In the genomic region with DNA sequence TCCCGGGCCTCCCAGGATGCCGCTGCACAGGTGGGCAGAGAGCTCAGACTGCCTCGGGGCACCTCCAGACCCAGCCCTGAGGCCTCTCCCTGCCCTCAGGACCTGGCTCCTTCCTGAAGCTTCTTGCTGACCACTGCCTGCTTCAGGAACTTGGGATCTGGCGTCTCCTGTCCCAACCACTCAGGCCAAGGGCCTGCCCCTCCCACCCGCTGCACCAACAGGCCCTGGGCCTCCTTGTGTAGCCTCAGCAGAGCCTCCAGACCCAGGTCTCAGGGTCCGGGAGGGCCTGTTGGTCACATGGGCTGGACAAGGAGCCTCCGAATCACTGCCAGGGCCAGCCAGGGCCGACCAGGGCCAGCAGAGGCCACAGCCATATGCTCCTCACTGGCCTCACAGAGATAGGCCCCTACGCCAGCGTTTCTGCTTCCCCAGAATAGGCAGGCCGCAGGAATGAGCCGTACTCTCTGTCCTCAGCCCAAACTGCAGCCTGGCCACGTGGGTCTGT, we compare ENCODE assay signal across 9 cellular contexts. TPM values are rescaled to one million over a fixed set of nuclear protein-coding genes. Genes with fewer than 3 reads are reported as not detected.
DNase-seq lines count a peak whose midpoint lies in the region; ATAC-seq and TF ChIP-seq lines count a peak whose summit lies in the region.
"Had no signal": no experiment of that assay in that cellular context is flagged by ENCODE, and none has a peak within 500 bp of the region (broad histone marks: within the 10 kb centered on the region; RNA-seq: fewer than 3 reads in every experiment).

No MANE protein-coding gene starts in this region.

- no peak overlapping the region for H3K27ac Mint-ChIP-seq in activated T-cell treated with anti-CD3 and anti-CD28 coated beads, Interleukin-2, amount 50 U/mL, for 24 hours

- TF ChIP-seq POLR2A in esophagus squamous epithelium (IDR thresholded peaks at IDR 0.05) = no peak
- no peak for TF ChIP-seq POLR2A in transverse colon (IDR thresholded peaks at IDR 0.05)

- TF ChIP-seq CTCF in esophagus squamous epithelium (IDR thresholded peaks at IDR 0.05) (no peak), mucosa of descending colon (IDR thresholded peaks at IDR 0.05) (no peak), transverse colon (IDR thresholded peaks at IDR 0.05) (no peak)

- no peaks in the 10 kb centered on the region for H3K9me3 Mint-ChIP-seq in activated T-cell treated with anti-CD3 and anti-CD28 coated beads, Interleukin-2, amount 50 U/mL, for 24 hours
- H3K9me3 Mint-ChIP-seq in activated T-cell treated with anti-CD3 and anti-CD28 coated beads, Interleukin-2, amount 50 U/mL, for 4 hours = no peaks in the 10 kb centered on the region

- in situ Hi-C loops in transverse colon (cut with MboI; ENCODE audit: low pct_ligation_motif_present in 1 of 4, low pct_unique_long_range_greater_than_20kb in 1 of 4, low sequenced_read_pairs in 3 of 4) = no loop called here

- DNase-seq in activated T-cell treated with anti-CD3 and anti-CD28 coated beads, Interleukin-2, amount 50 U/mL, for 24 hours = peak; percentile 28
- no peak for DNase-seq in activated T-cell treated with anti-CD3 and anti-CD28 coated beads, Interleukin-2, amount 50 U/mL, for 4 hours
- no peak for DNase-seq in esophagus squamous epithelium (lab: John Stamatoyannopoulos, UW)
- DNase-seq in mucosa of descending colon = peak in 2 of 3 donors; percentile 14 to 49
- peak; percentile 5 for DNase-seq in transverse colon
- DNase-seq in NCI-H1092 treated with DMSO at 0.1 percent for 48 hours (lab: John Stamatoyannopoulos, UW) = no peak
- DNase-seq in NCI-H1436 treated with DMSO at 0.1 percent for 48 hours (lab: John Stamatoyannopoulos, UW) = no peak
- DNase-seq: NK-92 treated with Interleukin-12 subunit alpha and Interleukin-12 subunit beta, amount 100 ng/mL, for 24 hours had no signal

- no peaks in the 10 kb centered on the region for H3K9me3 ChIP-seq in esophagus squamous epithelium
- no peaks in the 10 kb centered on the region for H3K9me3 ChIP-seq in mucosa of descending colon
- H3K9me3 ChIP-seq in transverse colon = no peaks in the 10 kb centered on the region

- H3K27ac ChIP-seq in esophagus squamous epithelium (peak overlapping the region; percentile 90 to 98 (median 94)), transverse colon (peak overlapping the region; percentile 69 to 97 (median 96))

- intact Hi-C loops in esophagus squamous epithelium (cut with DNase I) = loop anchor here (10.0 kb wide), 1 partner anchor 156 kb away; the partner anchor contains the start of genes CFAP99 and ZFYVE28
- intact Hi-C loops in mucosa of descending colon (cut with DNase I, micrococcal nuclease) = no loop called here
- intact Hi-C loops in transverse colon (cut with DNase I; ENCODE audit: low total_unique reads) = no loop called here

- H3K4me1 ChIP-seq in esophagus squamous epithelium = peaks cover 57 to 86% (median 61%) of the 10 kb centered on the region in 3 donors
- peaks cover 25% of the 10 kb centered on the region for H3K4me1 ChIP-seq in mucosa of descending colon (ENCODE audit: low read depth)
- peaks cover 34 to 73% (median 64%) of the 10 kb centered on the region in 4 donors for H3K4me1 ChIP-seq in transverse colon

- peaks cover 14% of the 10 kb centered on the region for H3K4me1 Mint-ChIP-seq in activated T-cell treated with anti-CD3 and anti-CD28 coated beads, Interleukin-2, amount 50 U/mL, for 24 hours (ENCODE audit: low read depth)
- peaks cover 7% of the 10 kb centered on the region for H3K4me1 Mint-ChIP-seq in activated T-cell treated with anti-CD3 and anti-CD28 coated beads, Interleukin-2, amount 50 U/mL, for 4 hours (ENCODE audit: low read depth)

- peaks cover 5% of the 10 kb centered on the region for H3K36me3 Mint-ChIP-seq in activated T-cell treated with anti-CD3 and anti-CD28 coated beads, Interleukin-2, amount 50 U/mL, for 24 hours (ENCODE audit: low read depth)
- peaks cover 8% of the 10 kb centered on the region for H3K36me3 Mint-ChIP-seq in activated T-cell treated with anti-CD3 and anti-CD28 coated beads, Interleukin-2, amount 50 U/mL, for 4 hours (ENCODE audit: insufficient read depth)

- no peak for ATAC-seq in activated T-cell treated with anti-CD3 and anti-CD28 coated beads, Interleukin-2, amount 50 U/mL, for 4 hours
- ATAC-seq in mucosa of descending colon (no peak), GM19463 (IDR thresholded peaks at IDR 0.05; ENCODE audit: unreplicated experiment) (no peak)

- WGBS in esophagus squamous epithelium, 2 donors = 89 to 100% methylated on average over 3 of the region's 13 CpGs
- 74% methylated on average over 4 of the region's 13 CpGs; no CpG with 5 or more reads in 1 of the 2 donors for WGBS in transverse colon (ENCODE audit: low coverage in 1 of 2), 2 donors

- no peak overlapping the region for H3K4me3 Mint-ChIP-seq in activated T-cell treated with anti-CD3 and anti-CD28 coated beads, Interleukin-2, amount 50 U/mL, for 24 hours
- H3K4me3 Mint-ChIP-seq in activated T-cell treated with anti-CD3 and anti-CD28 coated beads, Interleukin-2, amount 50 U/mL, for 4 hours = no peak overlapping the region

- no peak for TF ChIP-seq EP300 in transverse colon (IDR thresholded peaks at IDR 0.05; ENCODE audit: low read depth)

- H3K36me3 ChIP-seq in esophagus squamous epithelium = peaks cover 0 to 46% (median 0%) of the 10 kb centered on the region in 3 donors
- H3K36me3 ChIP-seq in mucosa of descending colon (ENCODE audit: low read depth) = peaks cover 5% of the 10 kb centered on the region
- H3K36me3 ChIP-seq in transverse colon = peaks cover 0 to 5% (median 0%) of the 10 kb centered on the region in 4 donors

- no peaks in the 10 kb centered on the region for H3K27me3 ChIP-seq in esophagus squamous epithelium
- no peaks in the 10 kb centered on the region for H3K27me3 ChIP-seq in transverse colon

- H3K4me3 ChIP-seq in esophagus squamous epithelium (peak overlapping the region in 2 of 4 donors; percentile 95 to 98), mucosa of descending colon (no peak overlapping the region), transverse colon (no peak overlapping the region)

- H3K27me3 Mint-ChIP-seq in activated T-cell treated with anti-CD3 and anti-CD28 coated beads, Interleukin-2, amount 50 U/mL, for 24 hours = no peaks in the 10 kb centered on the region
- no peaks in the 10 kb centered on the region for H3K27me3 Mint-ChIP-seq in activated T-cell treated with anti-CD3 and anti-CD28 coated beads, Interleukin-2, amount 50 U/mL, for 4 hours (ENCODE audit: low read depth)

RNA-seq across cellular contexts. Expression of gene MXD4, which starts 2.8 kb away (rescaled TPM):
- total RNA-seq in activated T-cell treated with anti-CD3 and anti-CD28 coated beads, Interleukin-2, amount 50 U/mL, for 4 hours = 1 to 10 TPM; 5.1 to 6.3 (median 5.4) TPM
- total RNA-seq in esophagus squamous epithelium (10 to 100 TPM; 12.9 to 32.2 (median 27.8) TPM), mucosa of descending colon (10 to 100 TPM; 46.6 to 59.6 (median 52.6) TPM), transverse colon (100 to 1,000 TPM in 1 of 4 donors, 10 to 100 TPM in 3; 48.1 to 101 (median 57.7) TPM)

RNA-seq across cellular contexts. Expression of gene HAUS3, which starts 17.2 kb away (rescaled TPM):
- total RNA-seq in activated T-cell treated with anti-CD3 and anti-CD28 coated beads, Interleukin-2, amount 50 U/mL, for 4 hours = 10 to 100 TPM; 20.6 to 24.1 (median 22.5) TPM
- 10 to 100 TPM in 3 of 4 donors, 1 to 10 TPM in 1; 8.9 to 13.0 (median 10.7) TPM for total RNA-seq in esophagus squamous epithelium
- total RNA-seq in mucosa of descending colon = 10 to 100 TPM in 2 of 3 donors, 1 to 10 TPM in 1; 9.9 to 13.7 (median 11.4) TPM
- total RNA-seq in transverse colon = 10 to 100 TPM in 3 of 4 donors, 1 to 10 TPM in 1; 2.0 to 18.0 (median 11.3) TPM

RNA-seq across cellular contexts. Expression of gene POLN, which starts 17.2 kb away (rescaled TPM):
- total RNA-seq in activated T-cell treated with anti-CD3 and anti-CD28 coated beads, Interleukin-2, amount 50 U/mL, for 4 hours = 1 to 10 TPM in 1 of 3 donors, under 1 TPM in 2; 0.61 to 2.3 (median 0.90) TPM
- total RNA-seq in esophagus squamous epithelium (1 to 10 TPM in 3 of 4 donors, under 1 TPM in 1; 0.19 to 1.5 (median 1.2) TPM), mucosa of descending colon (1 to 10 TPM; 1.4 to 4.6 (median 1.4) TPM), transverse colon (1 to 10 TPM in 2 of 4 donors, under 1 TPM in 2; 0.27 to 2.6 (median 1.4) TPM)

Comparison
In these comparisons a context has a peak if more than half of its experiments do, and no peak if none do; other contexts are left out.
1. DNase-seq: peak in activated T-cell treated with anti-CD3 and anti-CD28 coated beads, Interleukin-2, amount 50 U/mL, for 24 hours (single experiment), mucosa of descending colon (2 of 3) and transverse colon (single experiment); none in activated T-cell treated with anti-CD3 and anti-CD28 coated beads, Interleukin-2, amount 50 U/mL, for 4 hours (single experiment), esophagus squamous epithelium (single experiment), NCI-H1092 treated with DMSO at 0.1 percent for 48 hours (single experiment) and NCI-H1436 treated with DMSO at 0.1 percent for 48 hours (single experiment).